Comparison of ENCODE assay signal across 21 cellular contexts in the genomic region with DNA sequence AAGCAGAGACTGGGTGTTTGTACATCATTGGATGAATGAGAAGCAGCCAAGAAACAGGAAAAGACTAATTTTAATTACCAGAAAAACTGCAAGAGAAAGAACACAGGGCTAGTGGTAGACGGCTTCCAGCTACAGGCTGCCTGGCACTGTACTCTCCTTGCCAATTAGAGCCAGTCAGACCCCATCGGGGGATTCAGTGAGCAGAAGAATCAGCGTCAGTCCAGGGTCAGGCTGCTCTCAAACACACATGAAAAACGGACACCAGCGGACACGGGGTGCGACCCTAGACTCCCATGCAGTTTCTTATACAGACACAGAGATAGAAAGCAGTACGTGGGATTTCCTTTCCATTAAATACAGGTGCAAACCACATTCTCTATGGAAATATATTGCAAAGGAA. TPM values are rescaled to one million over a fixed set of nuclear protein-coding genes. Genes with fewer than 3 reads are reported as not detected.
A peak's percentile ranks its signal among the peaks of the same experiment; 100 is the strongest.
DNase-seq lines count a peak whose midpoint lies in the region; ATAC-seq and TF ChIP-seq lines count a peak whose summit lies in the region.
"Had no signal": no experiment of that assay in that cellular context is flagged by ENCODE, and none has a peak within 500 bp of the region (broad histone marks: within the 10 kb centered on the region; RNA-seq: fewer than 3 reads in every experiment).

No MANE protein-coding gene starts in this region.

- peak overlapping the region; percentile 70 for H3K4me3 ChIP-seq in thoracic aorta
- peak overlapping the region in 1 of 2 donors; percentile 39 for H3K4me3 ChIP-seq in tibial artery

- peak overlapping the region; percentile 98 for H3K4me3 Mint-ChIP-seq in glutamatergic neuron (ENCODE audit: unreplicated experiment)
- no peak overlapping the region for H3K4me3 Mint-ChIP-seq in osteocyte (ENCODE audit: unreplicated experiment)
- H3K4me3 Mint-ChIP-seq: activated CD4-positive, alpha-beta memory T cell treated with anti-CD3 and anti-CD28 coated beads, Interleukin-2, amount 10 ng/mL, durations not matched to agents 7 days and 5 days; activated naive CD4-positive, alpha-beta T cell treated with anti-CD3 and anti-CD28 coated beads, Interleukin-2, amount 50 U/mL, for 24 hours had no signal

- TF ChIP-seq CTCF in glutamatergic neuron (IDR thresholded peaks at IDR 0.05; ENCODE audit: partially characterized antibody, unreplicated experiment) (no peak), thoracic aorta (IDR thresholded peaks at IDR 0.05) (no peak), osteocyte (IDR thresholded peaks at IDR 0.05) (no peak), tibial artery (IDR thresholded peaks at IDR 0.05) (no peak)

- H3K9me3 ChIP-seq in thoracic aorta, result no peaks in the 10 kb centered on the region
- no peaks in the 10 kb centered on the region for H3K9me3 ChIP-seq in tibial artery
- H3K9me3 ChIP-seq: left lung had no signal

- intact Hi-C loops in tibial artery (cut with DNase I; ENCODE audit: low total_unique reads), result no loop called here

- H3K27me3 ChIP-seq in thoracic aorta (replicated peaks; ENCODE audit: insufficient read depth), result no peaks in the 10 kb centered on the region
- H3K27me3 ChIP-seq in tibial artery, result peaks cover 0 to 40% of the 10 kb centered on the region in 2 donors

- H3K4me1 ChIP-seq in thoracic aorta (ENCODE audit: control insufficient read depth in 1 of 2, low read depth in 2 of 2) (no peaks in the 10 kb centered on the region), tibial artery (peaks cover 0 to 18% (median 11%) of the 10 kb centered on the region in 4 donors)

- H3K9me3 Mint-ChIP-seq in glutamatergic neuron (ENCODE audit: unreplicated experiment) (no peaks in the 10 kb centered on the region), osteocyte (ENCODE audit: unreplicated experiment) (no peaks in the 10 kb centered on the region)
- H3K9me3 Mint-ChIP-seq: activated CD4-positive, alpha-beta memory T cell treated with anti-CD3 and anti-CD28 coated beads, Interleukin-2, amount 10 ng/mL, durations not matched to agents 7 days and 5 days; activated naive CD4-positive, alpha-beta T cell treated with anti-CD3 and anti-CD28 coated beads, Interleukin-2, amount 50 U/mL, for 24 hours; activated T-cell treated with anti-CD3 and anti-CD28 coated beads, Interleukin-2, amount 50 U/mL, for 24 hours; T-cell had no signal

- no peaks in the 10 kb centered on the region for H3K36me3 Mint-ChIP-seq in glutamatergic neuron (ENCODE audit: unreplicated experiment)
- H3K36me3 Mint-ChIP-seq in osteocyte (ENCODE audit: unreplicated experiment), result no peaks in the 10 kb centered on the region
- H3K36me3 Mint-ChIP-seq: activated naive CD4-positive, alpha-beta T cell treated with anti-CD3 and anti-CD28 coated beads, Interleukin-2, amount 50 U/mL, for 24 hours; T-cell had no signal

- H3K27me3 Mint-ChIP-seq in glutamatergic neuron (ENCODE audit: unreplicated experiment) (no peaks in the 10 kb centered on the region), osteocyte (ENCODE audit: unreplicated experiment) (peaks cover 61% of the 10 kb centered on the region)

- H3K27ac Mint-ChIP-seq in glutamatergic neuron (ENCODE audit: unreplicated experiment), result no peak overlapping the region
- no peak overlapping the region for H3K27ac Mint-ChIP-seq in osteocyte (ENCODE audit: unreplicated experiment)
- H3K27ac Mint-ChIP-seq: activated CD4-positive, alpha-beta memory T cell treated with anti-CD3 and anti-CD28 coated beads, Interleukin-2, amount 10 ng/mL, durations not matched to agents 7 days and 5 days; activated naive CD4-positive, alpha-beta T cell treated with anti-CD3 and anti-CD28 coated beads, Interleukin-2, amount 50 U/mL, for 24 hours; activated T-cell treated with anti-CD3 and anti-CD28 coated beads, Interleukin-2, amount 50 U/mL, for 24 hours; T-cell had no signal

- H3K27ac ChIP-seq in thoracic aorta (no peak overlapping the region), tibial artery (no peak overlapping the region)
- H3K27ac ChIP-seq: 22Rv1, GM23248, left lung, skin epidermis had no signal

- H3K36me3 ChIP-seq in thoracic aorta (no peaks in the 10 kb centered on the region), tibial artery (no peaks in the 10 kb centered on the region)
- H3K36me3 ChIP-seq: left lung, WERI-Rb-1 had no signal

- ATAC-seq in thoracic aorta (ENCODE audit: insufficient number of reproducible peaks, low FRiP score, low read depth) (no peak), HG02642 (IDR thresholded peaks at IDR 0.05; ENCODE audit: poor library complexity, unreplicated experiment) (no peak)

- DNase-seq in DMS 273 (lab: John Stamatoyannopoulos, UW; ENCODE audit: unreplicated experiment) (peak; percentile 2), DMS 273 treated with DMSO at 0.1 percent for 48 hours (lab: John Stamatoyannopoulos, UW) (no peak), OCI-M1 (lab: John Stamatoyannopoulos, UW) (peak; percentile 6), glutamatergic neuron (peak; percentile 16), thoracic aorta (ENCODE audit: low spot score) (no peak), osteocyte (ENCODE audit: extremely low spot score, unreplicated experiment) (no peak), tibial artery (no peak)
- DNase-seq: activated CD4-positive, alpha-beta memory T cell treated with anti-CD3 and anti-CD28 coated beads, Interleukin-2, amount 10 ng/mL, durations not matched to agents 7 days and 5 days; activated T-cell treated with anti-CD3 and anti-CD28 coated beads, Interleukin-2, amount 50 U/mL, for 24 hours; left lung; NCI-H187 treated with DMSO at 0.1 percent for 48 hours; stimulated activated CD4-positive, alpha-beta T cell treated with anti-CD3 and anti-CD28 coated beads, Interleukin-4, amount 100 ng/mL, for 1 hour; T-cell; WERI-Rb-1 had no signal

- no peaks in the 10 kb centered on the region for H3K4me1 Mint-ChIP-seq in glutamatergic neuron (ENCODE audit: low read depth, unreplicated experiment)
- H3K4me1 Mint-ChIP-seq in osteocyte (ENCODE audit: unreplicated experiment), result peaks cover 15% of the 10 kb centered on the region

RNA-seq across cellular contexts. Expression of a gene that starts 1.1 kb away (rescaled TPM):
- total RNA-seq in glutamatergic neuron (ENCODE audit: unreplicated experiment) (1.6 TPM), thoracic aorta (1 to 10 TPM in 1 of 2 donors, under 1 TPM in 1; 0.85 to 4.2 TPM), osteocyte (0.29 and 0.30 TPM in 2 replicates)
- total RNA-seq: activated CD4-positive, alpha-beta memory T cell treated with anti-CD3 and anti-CD28 coated beads, Interleukin-2, amount 10 ng/mL, durations not matched to agents 7 days and 5 days; dermis blood vessel endothelial cell; epithelial cell of proximal tubule; GM23248; T-cell had no signal

Comparison
In these comparisons a context has a peak if more than half of its experiments do, and no peak if none do; other contexts are left out.
1. DNase-seq: peak in DMS 273 (single experiment), OCI-M1 (single experiment) and glutamatergic neuron (single experiment); none in DMS 273 treated with DMSO at 0.1 percent for 48 hours (single experiment), thoracic aorta (single experiment), osteocyte (single experiment) and tibial artery (0 of 2).